ENCODE assay signal across 5 cellular contexts in the genomic region with DNA sequence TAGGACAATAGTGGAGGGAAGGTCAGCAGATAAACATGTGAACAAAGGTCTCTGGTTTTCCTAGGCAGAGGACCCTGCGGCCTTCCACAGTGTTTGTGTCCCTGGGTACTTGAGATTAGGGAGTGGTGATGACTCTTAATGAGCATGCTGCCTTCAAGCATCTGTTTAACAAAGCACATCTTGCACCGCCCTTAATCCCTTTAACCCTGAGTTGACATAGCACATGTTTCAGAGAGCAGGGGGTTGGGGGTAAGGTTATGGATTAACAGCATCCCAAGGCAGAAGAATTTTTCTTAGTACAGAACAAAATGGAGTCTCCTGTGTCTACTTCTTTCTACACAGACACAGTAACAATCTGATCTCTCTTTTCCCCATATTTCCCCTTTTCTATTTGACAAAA. TPM values are rescaled to one million over a fixed set of nuclear protein-coding genes. Genes with fewer than 3 reads are reported as not detected.
DNase-seq lines count a peak whose midpoint lies in the region; TF ChIP-seq lines count a peak whose summit lies in the region.
"Not testable (repeated sequence)": the region's sequence is repeated elsewhere in the genome, so short reads cannot be mapped to it uniquely, and the experiment has no call there.

No MANE protein-coding gene starts in this region.

- H3K27ac ChIP-seq in WERI-Rb-1: not testable (repeated sequence)

- not testable (repeated sequence) for H3K27me3 Mint-ChIP-seq in glutamatergic neuron (ENCODE audit: unreplicated experiment)

- peak; percentile 38 to 59 for DNase-seq in NCI-H524 (lab: John Stamatoyannopoulos, UW)
- peak; percentile 19 for DNase-seq in NCI-H69 (lab: John Stamatoyannopoulos, UW)
- DNase-seq in NCI-H82 (lab: John Stamatoyannopoulos, UW): peak; percentile 76
- DNase-seq in WERI-Rb-1: peak; percentile 45
- not testable (repeated sequence) for DNase-seq in glutamatergic neuron

- H3K9me3 ChIP-seq in WERI-Rb-1 (ENCODE audit: severe bottlenecking): not testable (repeated sequence)

- peaks cover 15% of the 10 kb centered on the region for H3K36me3 Mint-ChIP-seq in glutamatergic neuron (ENCODE audit: unreplicated experiment)

- not testable (repeated sequence) for TF ChIP-seq CTCF in WERI-Rb-1 (IDR thresholded peaks at IDR 0.05; ENCODE audit: low read depth, low read length); glutamatergic neuron (IDR thresholded peaks at IDR 0.05; ENCODE audit: partially characterized antibody, unreplicated experiment)

- peak overlapping the region; percentile 83 for H3K27ac Mint-ChIP-seq in glutamatergic neuron (ENCODE audit: unreplicated experiment)

- H3K27me3 ChIP-seq in WERI-Rb-1 (ENCODE audit: insufficient read depth, low read depth, severe bottlenecking): not testable (repeated sequence)

- peaks cover 22% of the 10 kb centered on the region for H3K36me3 ChIP-seq in WERI-Rb-1

- H3K4me3 ChIP-seq in WERI-Rb-1 (ENCODE audit: low read depth, low read length): not testable (repeated sequence)

- not testable (repeated sequence) for H3K4me1 Mint-ChIP-seq in glutamatergic neuron (ENCODE audit: low read depth, unreplicated experiment)

- H3K9me3 Mint-ChIP-seq in glutamatergic neuron (ENCODE audit: unreplicated experiment): not testable (repeated sequence)

- H3K4me3 Mint-ChIP-seq in glutamatergic neuron (ENCODE audit: unreplicated experiment): not testable (repeated sequence)

RNA-seq across cellular contexts. Expression of gene CLCN3, which starts 58.1 kb away (rescaled TPM):
- 58.1 TPM for total RNA-seq in glutamatergic neuron (ENCODE audit: unreplicated experiment)
